Comparison of ENCODE assay signal across 26 cellular contexts in the genomic region with DNA sequence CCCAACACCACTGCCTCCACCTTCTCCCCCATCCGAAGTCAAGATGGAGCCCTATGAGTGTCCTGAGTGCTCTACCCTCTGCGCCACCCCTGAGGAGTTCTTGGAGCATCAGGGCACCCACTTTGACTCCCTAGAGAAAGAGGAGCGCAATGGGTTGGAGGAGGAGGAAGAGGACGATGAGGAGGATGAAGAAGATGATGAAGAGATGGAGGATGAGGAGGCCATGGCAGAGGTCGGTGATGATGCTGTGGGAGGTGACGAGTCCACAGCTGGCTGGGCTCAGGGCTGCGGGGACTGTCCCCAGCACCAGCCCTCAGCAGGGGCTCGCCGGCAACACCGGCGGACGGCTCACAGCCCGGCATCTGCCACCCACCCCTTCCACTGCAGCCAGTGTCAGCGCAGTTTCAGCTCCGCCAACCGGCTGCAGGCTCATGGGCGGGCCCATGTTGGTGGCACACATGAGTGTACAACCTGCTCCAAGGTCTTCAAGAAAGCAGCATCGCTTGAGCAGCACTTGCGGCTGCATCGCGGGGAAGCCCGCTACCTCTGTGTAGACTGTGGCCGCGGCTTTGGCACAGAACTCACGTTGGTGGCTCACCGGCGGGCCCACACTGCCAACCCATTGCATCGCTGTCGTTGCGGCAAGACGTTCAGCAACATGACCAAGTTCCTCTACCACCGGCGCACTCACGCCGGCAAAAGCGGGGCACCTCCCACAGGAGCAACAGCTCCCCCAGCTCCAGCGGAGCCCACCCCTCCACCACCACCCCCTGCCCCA.
"Had no signal": no experiment of that assay in that cellular context is flagged by ENCODE, and none has a peak within 500 bp of the region (broad histone marks: within the 10 kb centered on the region; RNA-seq: fewer than 3 reads in every experiment).

No MANE protein-coding gene starts in this region.

- H3K9me3 Mint-ChIP-seq: activated CD4-positive, alpha-beta T cell treated with anti-CD3 and anti-CD28 coated beads, Interleukin-2, amount 10 ng/mL, durations not matched to agents 24 days and 14 days; activated CD8-positive, alpha-beta T cell treated with anti-CD3 and anti-CD28 coated beads for 36 hours; activated T-cell treated with anti-CD3 and anti-CD28 coated beads, Interleukin-2, amount 50 U/mL, for 4 hours; activated T-helper 17 cell treated with anti-CD3 and anti-CD28 coated beads, Interleukin-2, amount 50 U/mL, for 72 hours; mesothelial cell of epicardium; naive B cell; nephron progenitor cell had no signal

- H3K9me3 ChIP-seq: body of pancreas, psoas muscle, tibial nerve had no signal

- H3K4me3 Mint-ChIP-seq: activated CD4-positive, alpha-beta T cell treated with anti-CD3 and anti-CD28 coated beads, Interleukin-2, amount 10 ng/mL, durations not matched to agents 24 days and 14 days; activated CD8-positive, alpha-beta T cell treated with anti-CD3 and anti-CD28 coated beads for 36 hours; activated naive CD8-positive, alpha-beta T cell; activated T-cell treated with anti-CD3 and anti-CD28 coated beads, Interleukin-2, amount 50 U/mL, for 4 hours; activated T-helper 17 cell treated with anti-CD3 and anti-CD28 coated beads, Interleukin-2, amount 50 U/mL, for 72 hours; mesothelial cell of epicardium; naive B cell; nephron progenitor cell had no signal

- H3K27ac ChIP-seq: body of pancreas, parathyroid adenoma, psoas muscle, tibial nerve had no signal

- ATAC-seq: activated CD8-positive, alpha-beta T cell treated with anti-CD3 and anti-CD28 coated beads for 36 hours; activated T-cell treated with anti-CD3 and anti-CD28 coated beads, Interleukin-2, amount 50 U/mL, for 4 hours; activated T-helper 17 cell treated with anti-CD3 and anti-CD28 coated beads, Interleukin-2, amount 50 U/mL, for 72 hours; body of pancreas; psoas muscle had no signal

- H3K27me3 ChIP-seq: body of pancreas, tibial nerve had no signal

- H3K4me3 ChIP-seq: body of pancreas, psoas muscle, tibial nerve had no signal

- FAIRE-seq: colon, endometrium, frontal cortex, keratinocyte had no signal

- H3K27me3 Mint-ChIP-seq: activated CD4-positive, alpha-beta T cell treated with anti-CD3 and anti-CD28 coated beads, Interleukin-2, amount 10 ng/mL, durations not matched to agents 24 days and 14 days; activated CD8-positive, alpha-beta T cell treated with anti-CD3 and anti-CD28 coated beads for 36 hours; activated naive CD8-positive, alpha-beta T cell; activated T-helper 17 cell treated with anti-CD3 and anti-CD28 coated beads, Interleukin-2, amount 50 U/mL, for 72 hours; naive B cell had no signal

- DNase-seq: activated CD4-positive, alpha-beta T cell treated with anti-CD3 and anti-CD28 coated beads, Interleukin-2, amount 10 ng/mL, durations not matched to agents 24 days and 14 days; activated CD4-positive, CD25-positive, alpha-beta regulatory T cell treated with anti-CD3 and anti-CD28 coated beads, Interleukin-2, amount 50 U/mL, for 72 hours; activated CD8-positive, alpha-beta T cell treated with anti-CD3 and anti-CD28 coated beads for 36 hours; activated T-cell treated with anti-CD3 and anti-CD28 coated beads, Interleukin-2, amount 50 U/mL, for 4 hours; anterior cingulate cortex; body of pancreas; dermis blood vessel endothelial cell; effector CD4-positive, alpha-beta T cell; hippocampal formation; naive B cell; nephron progenitor cell; nucleus accumbens; psoas muscle; stimulated activated CD4-positive, alpha-beta T cell treated with anti-CD3 and anti-CD28 coated beads, Interleukin-15, amount 100 ng/mL, for 24 hours; stimulated activated CD4-positive, alpha-beta T cell treated with anti-CD3 and anti-CD28 coated beads, Interleukin-2, amount 100 ng/mL, for 24 hours; stimulated activated naive CD4-positive, alpha-beta T cell; T-helper 2 cell had no signal

- H3K27ac Mint-ChIP-seq: activated CD4-positive, alpha-beta T cell treated with anti-CD3 and anti-CD28 coated beads, Interleukin-2, amount 10 ng/mL, durations not matched to agents 24 days and 14 days; activated CD8-positive, alpha-beta T cell treated with anti-CD3 and anti-CD28 coated beads for 36 hours; activated naive CD8-positive, alpha-beta T cell; activated T-helper 17 cell treated with anti-CD3 and anti-CD28 coated beads, Interleukin-2, amount 50 U/mL, for 72 hours; mesothelial cell of epicardium; nephron progenitor cell had no signal

- H3K9ac ChIP-seq: parathyroid adenoma had no signal

- H2AFZ ChIP-seq: parathyroid adenoma had no signal
